ENCODE assay signal across 9 cellular contexts in genomic region chr17:27466376-27466747, GRCh38. TPM values are rescaled to one million over a fixed set of nuclear protein-coding genes. Genes with fewer than 3 reads are reported as not detected.
DNase-seq lines count a peak whose midpoint lies in the region; ATAC-seq, FAIRE-seq and TF ChIP-seq lines count a peak whose summit lies in the region.
"Had no signal": no experiment of that assay in that cellular context is flagged by ENCODE, and none has a peak within 500 bp of the region (broad histone marks: within the 10 kb centered on the region; RNA-seq: fewer than 3 reads in every experiment).

No MANE protein-coding gene starts in this region.

- H3K27ac ChIP-seq in A673 (ENCODE audit: low read depth, low read length, poor library complexity, severe bottlenecking), result peak overlapping the region; percentile 43
- peak overlapping the region; percentile 74 for H3K27ac ChIP-seq in HUES48 (ENCODE audit: low read depth, low read length)
- H3K27ac ChIP-seq: PC-9 had no signal

- ATAC-seq in GM19328 (IDR thresholded peaks at IDR 0.05; ENCODE audit: unreplicated experiment), result peak; percentile 5
- ATAC-seq in HG02852 (IDR thresholded peaks at IDR 0.05; ENCODE audit: unreplicated experiment), result no peak

- H3K36me3 Mint-ChIP-seq in dendritic cell treated with granulocyte-macrophage colony-stimulating factor and Interleukin-4, amounts not matched to agents 40 ng/mL and 50 ng/mL, for 4 days (ENCODE audit: low read depth), result no peaks in the 10 kb centered on the region

- peaks cover 43% of the 10 kb centered on the region for H3K4me1 Mint-ChIP-seq in dendritic cell treated with granulocyte-macrophage colony-stimulating factor and Interleukin-4, amounts not matched to agents 40 ng/mL and 50 ng/mL, for 4 days (ENCODE audit: low read depth)

- peak overlapping the region; percentile 86 for H3K27ac Mint-ChIP-seq in dendritic cell treated with granulocyte-macrophage colony-stimulating factor and Interleukin-4, amounts not matched to agents 40 ng/mL and 50 ng/mL, for 4 days

- no peak for TF ChIP-seq CTCF in A673 (conservative IDR thresholded peaks at IDR 0.05; ENCODE audit: low read depth, low read length)

- no peaks in the 10 kb centered on the region for H3K36me3 ChIP-seq in A673 (ENCODE audit: insufficient read depth, low read length, poor library complexity, severe bottlenecking)
- H3K36me3 ChIP-seq in HUES48 (ENCODE audit: control insufficient read depth, insufficient read depth, low read length), result no peaks in the 10 kb centered on the region
- no peaks in the 10 kb centered on the region for H3K36me3 ChIP-seq in HAP-1 (replicated peaks)

- POLR2A ChIA-PET in A673 (lab: Charles Lee; ENCODE audit: low non-redundant PET), result no interaction called here

- no peaks in the 10 kb centered on the region for H3K27me3 Mint-ChIP-seq in dendritic cell treated with granulocyte-macrophage colony-stimulating factor and Interleukin-4, amounts not matched to agents 40 ng/mL and 50 ng/mL, for 4 days

- CTCF ChIA-PET in A673 (lab: Charles Lee), result no interaction called here

- in situ Hi-C loops in HAP-1 (cut with MboI; ENCODE audit: low sequenced_read_pairs), result loop anchor here (25.0 kb wide), 1 partner anchor 229 kb away; no protein-coding TSS in a partner anchor

- BruUV-seq in A673 (replicated peaks; lab: Mats Ljungman, UMichigan), result no TSS peak

- no peaks in the 10 kb centered on the region for H3K9me3 Mint-ChIP-seq in dendritic cell treated with granulocyte-macrophage colony-stimulating factor and Interleukin-4, amounts not matched to agents 40 ng/mL and 50 ng/mL, for 4 days

- intact Hi-C loops in A673 (cut with micrococcal nuclease; ENCODE audit: unreplicated experiment), result no loop called here
- intact Hi-C loops in dendritic cell treated with granulocyte-macrophage colony-stimulating factor and Interleukin-4, amounts not matched to agents 40 ng/mL and 50 ng/mL, for 4 days (cut with micrococcal nuclease), result no loop called here

- no peak overlapping the region for H3K4me3 ChIP-seq in A673 (ENCODE audit: low read depth, low read length, poor library complexity, severe bottlenecking)
- H3K4me3 ChIP-seq in HUES48 (ENCODE audit: low read depth, low read length), result no peak overlapping the region
- no peak overlapping the region for H3K4me3 ChIP-seq in HAP-1
- H3K4me3 ChIP-seq: PC-9 had no signal

- FAIRE-seq in frontal cortex (lab: Jason Lieb, UNC), result no peak

- DNase-seq in A673 (ENCODE audit: low spot score), result no peak
- DNase-seq in frontal cortex (ENCODE audit: low spot score in 2 of 2), result no peak
- DNase-seq in NCI-H2081 treated with DMSO at 0.1 percent for 48 hours (lab: John Stamatoyannopoulos, UW), result no peak
- no peak for DNase-seq in HAP-1 (ENCODE audit: low spot score in 2 of 2)
- DNase-seq: PC-9 had no signal

- H3K4me3 Mint-ChIP-seq in dendritic cell treated with granulocyte-macrophage colony-stimulating factor and Interleukin-4, amounts not matched to agents 40 ng/mL and 50 ng/mL, for 4 days, result peak overlapping the region; percentile 31

- H3K4me1 ChIP-seq in A673 (ENCODE audit: insufficient read depth, low read length, poor library complexity, severe bottlenecking), result peaks cover 14% of the 10 kb centered on the region
- peaks cover 30% of the 10 kb centered on the region for H3K4me1 ChIP-seq in HUES48 (ENCODE audit: control insufficient read depth, insufficient read depth, low read length)
- no peaks in the 10 kb centered on the region for H3K4me1 ChIP-seq in HAP-1

- H3K27me3 ChIP-seq in A673 (replicated peaks; ENCODE audit: insufficient read depth, low read depth, low read length, poor library complexity) (no peaks in the 10 kb centered on the region), HUES48 (ENCODE audit: control insufficient read depth, insufficient read depth, low read length) (no peaks in the 10 kb centered on the region), HAP-1 (ENCODE audit: low read depth) (no peaks in the 10 kb centered on the region)

- H3K9ac ChIP-seq in HUES48 (ENCODE audit: low read depth, low read length), result no peak overlapping the region

- H3K9me3 ChIP-seq in A673 (ENCODE audit: low read depth, low read length, poor library complexity, severe bottlenecking) (no peaks in the 10 kb centered on the region), HUES48 (ENCODE audit: control insufficient read depth, insufficient read depth, low read length) (no peaks in the 10 kb centered on the region), HAP-1 (no peaks in the 10 kb centered on the region)

RNA-seq across cellular contexts. Expression of gene KSR1, which starts 10.1 kb away (rescaled TPM):
- total RNA-seq in A673 (2021) (41.7 and 47.8 TPM in 2 replicates), frontal cortex (12.6 TPM)
